ENCODE assay signal across 1 cellular context in the genomic region with DNA sequence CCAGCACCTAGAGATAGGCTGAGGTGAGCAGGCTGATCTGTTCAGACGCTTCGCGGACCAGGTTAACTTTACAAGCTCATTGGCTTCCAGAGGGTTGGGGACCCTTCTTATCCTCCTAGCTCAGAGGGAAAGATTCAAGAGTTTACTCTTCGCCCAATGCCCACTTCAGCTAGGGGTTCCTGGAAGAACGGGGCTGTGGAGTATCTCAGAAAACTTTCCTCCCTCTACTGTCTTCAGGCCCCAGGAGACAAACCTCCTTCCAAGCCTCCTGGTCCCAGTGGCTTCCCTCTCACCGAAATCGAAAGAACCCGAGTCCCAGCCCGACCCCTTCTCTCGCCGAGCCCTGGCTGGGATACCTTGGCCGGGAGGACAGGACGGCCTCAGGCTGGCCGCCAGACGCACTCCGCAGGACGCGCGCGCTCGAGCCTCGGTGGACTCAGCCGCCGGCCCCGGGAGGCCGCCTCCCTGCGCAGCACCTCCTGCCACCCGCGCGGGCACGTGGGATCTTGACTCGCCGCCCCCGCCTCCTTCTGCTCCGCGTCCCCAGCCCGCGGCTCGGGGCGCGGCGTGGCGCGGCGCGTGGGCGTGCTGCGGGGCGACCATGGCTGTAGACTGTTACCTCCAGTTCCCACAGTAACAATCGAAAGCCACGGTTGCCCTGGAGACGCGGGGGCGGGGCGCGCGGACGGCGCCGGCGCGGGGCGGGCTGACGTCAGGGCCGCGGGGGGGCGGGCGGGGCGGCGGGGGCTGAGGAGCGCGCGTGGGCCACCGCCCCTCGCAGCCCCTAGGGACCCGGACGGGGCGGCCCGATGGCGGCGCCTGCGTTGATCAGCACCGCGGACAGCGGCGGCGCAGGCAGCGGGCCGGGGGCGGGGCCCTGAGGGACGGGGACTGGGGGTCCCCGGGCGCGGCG.
TF ChIP-seq lines count a peak whose summit lies in the region.

No MANE protein-coding gene starts in this region.

TF ChIP-seq in endothelial cell of umbilical vein, 7 proteins besides CTCF, POLR2A, EP300 and RAD21 (continued from another document):
- TF ChIP-seq POLR2AphosphoS5 (IDR thresholded peaks at IDR 0.05; ENCODE audit: insufficient read depth, low read depth, low read length), result no peak
